9 cellular contexts compared by ENCODE assay signal in genomic region chr1:160169553-160170399, GRCh38. TPM values are rescaled to one million over a fixed set of nuclear protein-coding genes. Genes with fewer than 3 reads are reported as not detected.
DNase-seq lines count a peak whose midpoint lies in the region; ATAC-seq and TF ChIP-seq lines count a peak whose summit lies in the region.
"Had no signal": no experiment of that assay in that cellular context is flagged by ENCODE, and none has a peak within 500 bp of the region (broad histone marks: within the 10 kb centered on the region; RNA-seq: fewer than 3 reads in every experiment).

No MANE protein-coding gene starts in this region.

- peaks cover 14% of the 10 kb centered on the region for H3K4me1 Mint-ChIP-seq in activated naive CD8-positive, alpha-beta T cell (ENCODE audit: low read depth)
- peaks cover 43% of the 10 kb centered on the region for H3K4me1 Mint-ChIP-seq in stimulated activated naive CD8-positive, alpha-beta T cell treated with anti-CD3 and anti-CD28 coated beads, Interleukin-15, amount 100 ng/mL, for 72 hours

- TF ChIP-seq CTCF in breast epithelium (IDR thresholded peaks at IDR 0.05): no peak

- no peak overlapping the region for H3K27ac ChIP-seq in breast epithelium

- H3K36me3 Mint-ChIP-seq in activated naive CD8-positive, alpha-beta T cell: peaks cover 3% of the 10 kb centered on the region

- intact Hi-C loops in breast epithelium (cut with DNase I; ENCODE audit: low total_unique reads) (no loop called here), Right ventricle myocardium superior (cut with DNase I) (no loop called here)

- no peaks in the 10 kb centered on the region for H3K27me3 ChIP-seq in breast epithelium

- H3K4me1 ChIP-seq in breast epithelium: no peaks in the 10 kb centered on the region

- no peak for TF ChIP-seq POLR2A in breast epithelium (IDR thresholded peaks at IDR 0.05)

- no peak overlapping the region for H3K4me3 ChIP-seq in breast epithelium

- no peaks in the 10 kb centered on the region for H3K27me3 Mint-ChIP-seq in activated naive CD8-positive, alpha-beta T cell
- H3K27me3 Mint-ChIP-seq in stimulated activated naive CD8-positive, alpha-beta T cell treated with anti-CD3 and anti-CD28 coated beads, Interleukin-15, amount 100 ng/mL, for 72 hours: peaks cover 47% of the 10 kb centered on the region

- H3K36me3 ChIP-seq in breast epithelium: no peaks in the 10 kb centered on the region

- no peaks in the 10 kb centered on the region for H3K9me3 ChIP-seq in breast epithelium

- H3K4me3 Mint-ChIP-seq in activated naive CD8-positive, alpha-beta T cell: no peak overlapping the region
- H3K4me3 Mint-ChIP-seq in stimulated activated naive CD8-positive, alpha-beta T cell treated with anti-CD3 and anti-CD28 coated beads, Interleukin-15, amount 100 ng/mL, for 72 hours: peak overlapping the region; percentile 52 to 63

- no peaks in the 10 kb centered on the region for H3K9me3 Mint-ChIP-seq in activated naive CD8-positive, alpha-beta T cell (ENCODE audit: low read depth)
- H3K9me3 Mint-ChIP-seq in stimulated activated naive CD8-positive, alpha-beta T cell treated with anti-CD3 and anti-CD28 coated beads, Interleukin-15, amount 100 ng/mL, for 72 hours: no peaks in the 10 kb centered on the region

- peak overlapping the region; percentile 31 for H3K27ac Mint-ChIP-seq in activated naive CD8-positive, alpha-beta T cell
- no peak overlapping the region for H3K27ac Mint-ChIP-seq in stimulated activated naive CD8-positive, alpha-beta T cell treated with anti-CD3 and anti-CD28 coated beads, Interleukin-15, amount 100 ng/mL, for 72 hours

- peak; percentile 69 for ATAC-seq in HG03571 (IDR thresholded peaks at IDR 0.05; ENCODE audit: unreplicated experiment)
- peak; percentile 96 for ATAC-seq in stimulated activated naive CD8-positive, alpha-beta T cell treated with anti-CD3 and anti-CD28 coated beads, Interleukin-15, amount 100 ng/mL, for 72 hours
- no peak for ATAC-seq in Right ventricle myocardium superior (ENCODE audit: poor library complexity)

- peak; percentile 36 for DNase-seq in stimulated activated CD4-positive, alpha-beta T cell treated with anti-CD3 and anti-CD28 coated beads, Interleukin-15, amount 100 ng/mL, for 24 hours
- DNase-seq in stimulated activated CD4-positive, alpha-beta T cell treated with anti-CD3 and anti-CD28 coated beads, Interleukin-2, amount 100 ng/mL, for 48 hours: no peak
- peak; percentile 62 to 82 for DNase-seq in stimulated activated naive CD8-positive, alpha-beta T cell treated with anti-CD3 and anti-CD28 coated beads, Interleukin-15, amount 100 ng/mL, for 72 hours
- DNase-seq in NCI-H446 treated with DMSO at 0.1 percent for 48 hours (lab: John Stamatoyannopoulos, UW): no peak
- no peak for DNase-seq in breast epithelium (ENCODE audit: low spot score in 2 of 2)
- no peak for DNase-seq in Right ventricle myocardium superior

RNA-seq across cellular contexts. Expression of gene ATP1A4, which starts 18.4 kb away (rescaled TPM):
- total RNA-seq in breast epithelium (1 to 10 TPM in 1 of 3 donors, not detected in 2; 4.5 TPM), Right ventricle myocardium superior (0.40 TPM)
- total RNA-seq: T-helper 2 cell treated with Interferon-gamma antibody and Interleukin-4, amounts not matched to agents 100 ng/mL and 5 ng/mL, for 36 hours had no signal

RNA-seq across cellular contexts. Expression of gene CASQ1, which starts 20.6 kb away (rescaled TPM):
- total RNA-seq in breast epithelium (under 1 TPM in 1 of 3 donors, not detected in 2; 0.59 TPM), Right ventricle myocardium superior (12.6 TPM)

RNA-seq across cellular contexts. Expression of gene PEA15, which starts 35.4 kb away (rescaled TPM):
- 100 to 1,000 TPM in 2 of 3 donors, 10 to 100 TPM in 1; 69.8 to 128 (median 127) TPM for total RNA-seq in breast epithelium
- 225 TPM for total RNA-seq in Right ventricle myocardium superior

RNA-seq across cellular contexts. Expression of gene ATP1A2, which starts 54.2 kb away (rescaled TPM):
- total RNA-seq in breast epithelium: 100 to 1,000 TPM in 1 of 3 donors, 1 to 10 TPM in 2; 3.9 to 229 (median 6.4) TPM
- total RNA-seq in Right ventricle myocardium superior: 210 TPM
- total RNA-seq: T-helper 2 cell treated with Interferon-gamma antibody and Interleukin-4, amounts not matched to agents 100 ng/mL and 5 ng/mL, for 36 hours had no signal

Comparison
In these comparisons a context has a peak if more than half of its experiments do, and no peak if none do; other contexts are left out.
1. DNase-seq: peak in stimulated activated CD4-positive, alpha-beta T cell treated with anti-CD3 and anti-CD28 coated beads, Interleukin-15, amount 100 ng/mL, for 24 hours (single experiment) and stimulated activated naive CD8-positive, alpha-beta T cell treated with anti-CD3 and anti-CD28 coated beads, Interleukin-15, amount 100 ng/mL, for 72 hours (2 of 2); none in stimulated activated CD4-positive, alpha-beta T cell treated with anti-CD3 and anti-CD28 coated beads, Interleukin-2, amount 100 ng/mL, for 48 hours (0 of 2), NCI-H446 treated with DMSO at 0.1 percent for 48 hours (single experiment), breast epithelium (0 of 2) and Right ventricle myocardium superior (single experiment).